Comparison of ENCODE assay signal across 19 cellular contexts in the genomic region with DNA sequence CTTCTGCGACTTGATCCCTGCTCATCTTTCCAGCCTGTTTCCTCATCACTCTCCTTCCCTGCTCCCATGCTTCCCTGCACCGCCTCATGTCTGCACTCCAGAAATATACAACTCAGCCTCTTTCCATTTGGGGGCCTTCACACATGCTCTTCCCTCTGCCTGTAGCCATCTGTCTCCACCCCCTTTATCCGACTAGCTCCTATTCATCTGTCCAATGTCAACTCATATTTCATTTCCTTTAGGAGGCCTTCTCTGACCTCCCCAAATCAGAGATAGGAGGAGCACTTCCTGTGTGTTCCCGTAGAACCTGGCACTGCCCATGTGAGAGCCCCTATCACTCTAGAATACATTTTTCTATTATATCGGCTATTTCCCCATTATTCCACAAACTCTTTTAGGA. TPM values are rescaled to one million over a fixed set of nuclear protein-coding genes. Genes with fewer than 3 reads are reported as not detected.
DNase-seq lines count a peak whose midpoint lies in the region; ATAC-seq and TF ChIP-seq lines count a peak whose summit lies in the region.
"Had no signal": no experiment of that assay in that cellular context is flagged by ENCODE, and none has a peak within 500 bp of the region (broad histone marks: within the 10 kb centered on the region; RNA-seq: fewer than 3 reads in every experiment).

No MANE protein-coding gene starts in this region.

- H2AFZ ChIP-seq in OCI-LY7 (ENCODE audit: low read length): no peak overlapping the region

- CTCF ChIA-PET in OCI-LY7 (lab: Charles Lee; ENCODE audit: unreplicated experiment): no interaction called here

- H4K20me1 ChIP-seq in OCI-LY7 (ENCODE audit: insufficient read depth, low read length): no peaks in the 10 kb centered on the region

- H3K9me3 Mint-ChIP-seq in activated T-helper 2 cell treated with anti-CD3 and anti-CD28 coated beads, Interferon-gamma antibody, Interleukin-2, Interleukin-4, amounts not matched to agents 10 μg/mL and 5 μg/mL and 100 μg/mL, durations not matched to agents 14 hours and 24 hours and 36 hours: peaks cover 16% of the 10 kb centered on the region
- H3K9me3 Mint-ChIP-seq in natural killer cell (no peaks in the 10 kb centered on the region), type B pancreatic cell (peaks cover under 1% of the 10 kb centered on the region)

- H3K27ac Mint-ChIP-seq in activated T-helper 2 cell treated with anti-CD3 and anti-CD28 coated beads, Interferon-gamma antibody, Interleukin-2, Interleukin-4, amounts not matched to agents 10 μg/mL and 5 μg/mL and 100 μg/mL, durations not matched to agents 14 hours and 24 hours and 36 hours: peak overlapping the region; percentile 94
- H3K27ac Mint-ChIP-seq in natural killer cell (peak overlapping the region; percentile 91 to 92), type B pancreatic cell (no peak overlapping the region)
- H3K27ac Mint-ChIP-seq: mesothelial cell of epicardium had no signal

- no peaks in the 10 kb centered on the region for H3K79me2 ChIP-seq in OCI-LY7 (ENCODE audit: insufficient read depth, low read depth, low read length)

- H3K4me3 Mint-ChIP-seq in activated T-helper 2 cell treated with anti-CD3 and anti-CD28 coated beads, Interferon-gamma antibody, Interleukin-2, Interleukin-4, amounts not matched to agents 10 μg/mL and 5 μg/mL and 100 μg/mL, durations not matched to agents 14 hours and 24 hours and 36 hours (ENCODE audit: low read depth): peak overlapping the region; percentile 61
- H3K4me3 Mint-ChIP-seq in natural killer cell (peak overlapping the region; percentile 82), type B pancreatic cell (no peak overlapping the region)
- H3K4me3 Mint-ChIP-seq: mesothelial cell of epicardium had no signal

- POLR2A ChIA-PET in OCI-LY7 (lab: Charles Lee): no interaction called here

- H3K27me3 Mint-ChIP-seq in activated T-helper 2 cell treated with anti-CD3 and anti-CD28 coated beads, Interferon-gamma antibody, Interleukin-2, Interleukin-4, amounts not matched to agents 10 μg/mL and 5 μg/mL and 100 μg/mL, durations not matched to agents 14 hours and 24 hours and 36 hours (ENCODE audit: low read depth): no peaks in the 10 kb centered on the region
- H3K27me3 Mint-ChIP-seq in natural killer cell (ENCODE audit: low read depth in 2 of 2) (no peaks in the 10 kb centered on the region), type B pancreatic cell (no peaks in the 10 kb centered on the region)

- H3K4me2 ChIP-seq in OCI-LY7 (ENCODE audit: low read length): no peak overlapping the region
- H3K4me2 ChIP-seq: KMS-11 had no signal

- H3K27me3 ChIP-seq in HL-60 (ENCODE audit: insufficient read depth, poor library complexity, severe bottlenecking): no peaks in the 10 kb centered on the region
- H3K27me3 ChIP-seq: ovary had no signal

- BruUV-seq in OCI-LY7 (replicated peaks; lab: Mats Ljungman, UMichigan): no TSS peak

- H3K4me3 ChIP-seq in HL-60 (replicated peaks; ENCODE audit: insufficient read depth, low read length) (no peak overlapping the region), OCI-LY7 (ENCODE audit: low read depth, low read length, poor library complexity, severe bottlenecking) (no peak overlapping the region)
- H3K4me3 ChIP-seq: ovary had no signal

- no peaks in the 10 kb centered on the region for H3K9me3 ChIP-seq in OCI-LY7 (ENCODE audit: low read length)
- H3K9me3 ChIP-seq: ovary had no signal

- DNase-seq in NCI-H2171 treated with DMSO at 0.1 percent for 48 hours (lab: John Stamatoyannopoulos, UW) (peak; percentile 16), NCI-H2171 (lab: John Stamatoyannopoulos, UW) (no peak), HL-60 (ENCODE audit: low read depth in 1 of 2, low spot score in 1 of 2) (no peak), natural killer cell (no peak), OCI-LY7 (ENCODE audit: low spot score) (no peak), germinal center (ENCODE audit: low spot score) (no peak), type B pancreatic cell (ENCODE audit: extremely low spot score, unreplicated experiment) (no peak)
- no peak for DNase-seq in activated T-helper 2 cell treated with anti-CD3 and anti-CD28 coated beads, Interferon-gamma antibody, Interleukin-2, Interleukin-4, amounts not matched to agents 10 μg/mL and 5 μg/mL and 100 μg/mL, durations not matched to agents 14 hours and 24 hours and 36 hours (ENCODE audit: low spot score)
- DNase-seq: 8988T; activated CD4-positive, alpha-beta T cell treated with anti-CD3 and anti-CD28 coated beads, Interleukin-2, amount 50 U/mL, for 1 hour; activated naive CD4-positive, alpha-beta T cell treated with anti-CD3 and anti-CD28 coated beads, Interleukin-2, amount 50 U/mL, for 16 hours; foreskin melanocyte; NCI-H1694; NCI-H524 treated with DMSO at 0.1 percent for 48 hours; ovary had no signal

- H3K4me1 Mint-ChIP-seq in activated T-helper 2 cell treated with anti-CD3 and anti-CD28 coated beads, Interferon-gamma antibody, Interleukin-2, Interleukin-4, amounts not matched to agents 10 μg/mL and 5 μg/mL and 100 μg/mL, durations not matched to agents 14 hours and 24 hours and 36 hours (ENCODE audit: low read depth): peaks cover 82% of the 10 kb centered on the region
- H3K4me1 Mint-ChIP-seq in natural killer cell (peaks cover 77 to 91% of the 10 kb centered on the region in 2 donors), type B pancreatic cell (ENCODE audit: unreplicated experiment) (no peaks in the 10 kb centered on the region)

- ATAC-seq in natural killer cell: no peak
- ATAC-seq: HCT116 had no signal

- intact Hi-C loops in activated T-helper 2 cell treated with anti-CD3 and anti-CD28 coated beads, Interferon-gamma antibody, Interleukin-2, Interleukin-4, amounts not matched to agents 10 μg/mL and 5 μg/mL and 100 μg/mL, durations not matched to agents 14 hours and 24 hours and 36 hours (cut with micrococcal nuclease): loop anchor here (5.0 kb wide), 1 partner anchor 139 kb away; no protein-coding TSS in a partner anchor
- intact Hi-C loops in natural killer cell (cut with micrococcal nuclease): loop anchor here (5.0 kb wide), 3 partner anchors 61 to 486 kb away; a partner anchor contains a TSS
- intact Hi-C loops in OCI-LY7 (cut with micrococcal nuclease; ENCODE audit: unreplicated experiment): no loop called here

- H3K36me3 ChIP-seq in OCI-LY7 (ENCODE audit: insufficient read depth, low read length): no peaks in the 10 kb centered on the region
- H3K36me3 ChIP-seq: ovary had no signal

- H3K36me3 Mint-ChIP-seq in activated T-helper 2 cell treated with anti-CD3 and anti-CD28 coated beads, Interferon-gamma antibody, Interleukin-2, Interleukin-4, amounts not matched to agents 10 μg/mL and 5 μg/mL and 100 μg/mL, durations not matched to agents 14 hours and 24 hours and 36 hours (ENCODE audit: low read depth): peaks cover 62% of the 10 kb centered on the region
- H3K36me3 Mint-ChIP-seq in natural killer cell (peaks cover 9% of the 10 kb centered on the region), type B pancreatic cell (no peaks in the 10 kb centered on the region)
- H3K36me3 Mint-ChIP-seq: CD4-positive, alpha-beta memory T cell; mesothelial cell of epicardium had no signal

- H3K27ac ChIP-seq in HL-60 (replicated peaks) (peak overlapping the region; percentile 97), OCI-LY7 (ENCODE audit: low read depth, low read length, poor library complexity, severe bottlenecking) (no peak overlapping the region)
- H3K27ac ChIP-seq: KMS-11, ovary had no signal

- TF ChIP-seq CTCF in HL-60 (IDR thresholded peaks at IDR 0.05; ENCODE audit: insufficient read depth, low read length): no peak
- no peak for TF ChIP-seq CTCF in natural killer cell (IDR thresholded peaks at IDR 0.05)
- TF ChIP-seq CTCF in OCI-LY7 (conservative IDR thresholded peaks at IDR 0.05; ENCODE audit: low read length): no peak
- no peak for TF ChIP-seq CTCF in type B pancreatic cell (conservative IDR thresholded peaks at IDR 0.05)

- no peaks in the 10 kb centered on the region for H3K4me1 ChIP-seq in OCI-LY7 (ENCODE audit: insufficient read depth, low read length, poor library complexity, severe bottlenecking)

- no peaks in the 10 kb centered on the region for H3K9me2 ChIP-seq in OCI-LY7 (ENCODE audit: insufficient read depth, low read length)

RNA-seq across cellular contexts. Expression of a gene that starts 10.6 kb away (rescaled TPM):
- total RNA-seq in activated T-helper 2 cell treated with anti-CD3 and anti-CD28 coated beads, Interferon-gamma antibody, Interleukin-2, Interleukin-4, amounts not matched to agents 10 μg/mL and 5 μg/mL and 100 μg/mL, durations not matched to agents 14 hours and 24 hours and 36 hours: 69.7 and 75.3 TPM in 2 replicates
- total RNA-seq in natural killer cell (10 to 100 TPM; 55.6 to 89.5 (median 75.1) TPM), OCI-LY7 (2022) (not detected in 2 replicates), type B pancreatic cell (ENCODE audit: low replicate concordance) (2.2 and 10.3 TPM in 2 replicates)
- total RNA-seq in OCI-LY7 (2014; rRNA removed; shearing (Covaris generic)): not detected in 2 replicates
